ENCODE assay signal across 19 cellular contexts in the genomic region with DNA sequence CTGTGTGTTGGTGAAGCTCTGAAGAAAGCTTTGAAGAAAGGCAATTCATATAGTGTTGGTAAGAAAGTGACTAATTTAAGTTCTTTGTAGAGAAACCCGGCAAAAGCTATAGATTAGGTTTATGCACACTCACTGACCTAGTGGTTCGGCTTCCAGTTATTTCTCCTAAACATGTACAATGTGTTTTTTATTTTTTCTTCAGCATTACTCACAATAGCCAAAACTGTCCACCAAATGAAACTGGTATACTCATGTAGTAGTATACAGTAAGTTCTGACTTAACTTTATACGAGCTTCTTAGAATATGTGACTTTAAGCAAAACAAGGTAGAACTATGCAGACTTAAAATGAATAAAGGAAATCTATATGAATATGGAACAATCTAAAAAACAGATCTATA. TPM values are rescaled to one million over a fixed set of nuclear protein-coding genes. Genes with fewer than 3 reads are reported as not detected.
DNase-seq lines count a peak whose midpoint lies in the region; ATAC-seq and TF ChIP-seq lines count a peak whose summit lies in the region.
"Had no signal": no experiment of that assay in that cellular context is flagged by ENCODE, and none has a peak within 500 bp of the region (broad histone marks: within the 10 kb centered on the region; RNA-seq: fewer than 3 reads in every experiment).

No MANE protein-coding gene starts in this region.

- POLR2A ChIA-PET in activated CD4-positive, alpha-beta T cell treated with anti-CD3 and anti-CD28 coated beads for 36 hours (lab: Charles Lee), result no interaction called here
- POLR2A ChIA-PET in CD8-positive, alpha-beta T cell (lab: Charles Lee), result interaction anchor here (1.7 kb wide), 1 partner anchor 45 kb away, joined by 6 read pairs; a partner anchor contains a TSS
- POLR2A ChIA-PET in A673 (lab: Charles Lee; ENCODE audit: low non-redundant PET), result no interaction called here

- no peaks in the 10 kb centered on the region for H3K27me3 Mint-ChIP-seq in activated CD4-positive, alpha-beta T cell treated with anti-CD3 and anti-CD28 coated beads for 36 hours
- H3K27me3 Mint-ChIP-seq in CD8-positive, alpha-beta T cell (ENCODE audit: low read depth), result no peaks in the 10 kb centered on the region
- H3K27me3 Mint-ChIP-seq: CD4-positive, alpha-beta T cell had no signal

- no peaks in the 10 kb centered on the region for H3K27me3 ChIP-seq in CD8-positive, alpha-beta T cell (ENCODE audit: insufficient read depth, low read length)
- no peaks in the 10 kb centered on the region for H3K27me3 ChIP-seq in A673 (replicated peaks; ENCODE audit: insufficient read depth, low read depth, low read length, poor library complexity)
- H3K27me3 ChIP-seq: BE2C; BLaER1 treated with 17β-estradiol and CSF1 and Interleukin-3, amounts not matched to agents 10 nM and 100 nM had no signal

- no peak overlapping the region for H3K27ac Mint-ChIP-seq in activated CD4-positive, alpha-beta T cell treated with anti-CD3 and anti-CD28 coated beads for 36 hours
- H3K27ac Mint-ChIP-seq in CD8-positive, alpha-beta T cell, result peak overlapping the region; percentile 7
- H3K27ac Mint-ChIP-seq: CD4-positive, alpha-beta T cell had no signal

- TF ChIP-seq CTCF in CD8-positive, alpha-beta T cell (IDR thresholded peaks at IDR 0.05), result no peak
- no peak for TF ChIP-seq CTCF in A673 (conservative IDR thresholded peaks at IDR 0.05; ENCODE audit: low read depth, low read length)

- CTCF ChIA-PET in activated CD4-positive, alpha-beta T cell treated with anti-CD3 and anti-CD28 coated beads for 36 hours (lab: Charles Lee), result interaction anchor here (0.7 to 2.3 kb wide), 4 partner anchors 8 to 40 kb away, joined by 3 to 6 read pairs (median 3); no protein-coding TSS in a partner anchor
- CTCF ChIA-PET in CD8-positive, alpha-beta T cell (lab: Charles Lee), result no interaction called here
- CTCF ChIA-PET in A673 (lab: Charles Lee), result no interaction called here

- H3K27ac ChIP-seq in CD8-positive, alpha-beta T cell (ENCODE audit: low read depth, low read length), result no peak overlapping the region
- 0 out of 2 replicates have a peak overlapping the region, but pooled peaks have one; percentile 26 for H3K27ac ChIP-seq in SK-N-MC
- no peak overlapping the region for H3K27ac ChIP-seq in A673 (ENCODE audit: low read depth, low read length, poor library complexity, severe bottlenecking)
- H3K27ac ChIP-seq: 22Rv1; BLaER1 treated with 17β-estradiol and CSF1 and Interleukin-3, amounts not matched to agents 10 nM and 100 nM; GM23248 had no signal

- H3K9ac ChIP-seq in SK-N-MC (ENCODE audit: insufficient read length), result no peak overlapping the region
- H3K9ac ChIP-seq: BLaER1 treated with 17β-estradiol and CSF1 and Interleukin-3, amounts not matched to agents 10 nM and 100 nM; GM23248 had no signal

- no peaks in the 10 kb centered on the region for H3K9me3 ChIP-seq in CD8-positive, alpha-beta T cell (ENCODE audit: low read length)
- H3K9me3 ChIP-seq in SK-N-MC (ENCODE audit: low read depth, low read length) (peaks cover 11% of the 10 kb centered on the region; the same call in 1 of the 2 replicates), A673 (ENCODE audit: low read depth, low read length, poor library complexity, severe bottlenecking) (peaks cover 9% of the 10 kb centered on the region)
- H3K9me3 ChIP-seq: BE2C had no signal

- H3K9me3 Mint-ChIP-seq in activated CD4-positive, alpha-beta T cell treated with anti-CD3 and anti-CD28 coated beads for 36 hours (ENCODE audit: low read depth), result peaks cover 3% of the 10 kb centered on the region
- H3K9me3 Mint-ChIP-seq in CD8-positive, alpha-beta T cell, result peaks cover 10% of the 10 kb centered on the region

- H3K36me3 Mint-ChIP-seq in activated CD4-positive, alpha-beta T cell treated with anti-CD3 and anti-CD28 coated beads for 36 hours (ENCODE audit: low read depth), result peaks cover 59% of the 10 kb centered on the region
- peaks cover 77% of the 10 kb centered on the region for H3K36me3 Mint-ChIP-seq in CD8-positive, alpha-beta T cell

- no peaks in the 10 kb centered on the region for H3K4me1 ChIP-seq in CD8-positive, alpha-beta T cell (ENCODE audit: insufficient read depth, low read length)
- H3K4me1 ChIP-seq in A673 (ENCODE audit: insufficient read depth, low read length, poor library complexity, severe bottlenecking), result no peaks in the 10 kb centered on the region
- H3K4me1 ChIP-seq: BE2C; BLaER1 treated with 17β-estradiol and CSF1 and Interleukin-3, amounts not matched to agents 10 nM and 100 nM had no signal

- BruUV-seq in A673 (replicated peaks; lab: Mats Ljungman, UMichigan), result no TSS peak

- H3K4me3 Mint-ChIP-seq in activated CD4-positive, alpha-beta T cell treated with anti-CD3 and anti-CD28 coated beads for 36 hours, result no peak overlapping the region
- no peak overlapping the region for H3K4me3 Mint-ChIP-seq in CD8-positive, alpha-beta T cell
- H3K4me3 Mint-ChIP-seq: CD14-positive monocyte; CD4-positive, alpha-beta T cell had no signal

- H3K36me3 ChIP-seq in CD8-positive, alpha-beta T cell (ENCODE audit: insufficient read depth, low read length), result peaks cover 36% of the 10 kb centered on the region
- H3K36me3 ChIP-seq in SK-N-MC (ENCODE audit: insufficient read depth, low read length) (peaks cover 72% of the 10 kb centered on the region), A673 (ENCODE audit: insufficient read depth, low read length, poor library complexity, severe bottlenecking) (peaks cover 43% of the 10 kb centered on the region)

- no peak overlapping the region for H3K4me3 ChIP-seq in CD8-positive, alpha-beta T cell (ENCODE audit: low read depth, low read length)
- no peak overlapping the region; the same call in 1 of the 2 replicates for H3K4me3 ChIP-seq in SK-N-MC
- no peak overlapping the region for H3K4me3 ChIP-seq in A673 (ENCODE audit: low read depth, low read length, poor library complexity, severe bottlenecking)
- H3K4me3 ChIP-seq: BLaER1 treated with 17β-estradiol and CSF1 and Interleukin-3, amounts not matched to agents 10 nM and 100 nM; GM23248 had no signal

- peaks cover 12% of the 10 kb centered on the region for H3K4me1 Mint-ChIP-seq in activated CD4-positive, alpha-beta T cell treated with anti-CD3 and anti-CD28 coated beads for 36 hours
- H3K4me1 Mint-ChIP-seq in CD8-positive, alpha-beta T cell (ENCODE audit: low read depth), result peaks cover 48% of the 10 kb centered on the region
- H3K4me1 Mint-ChIP-seq: CD14-positive monocyte had no signal

- DNase-seq in activated CD4-positive, alpha-beta T cell treated with anti-CD3 and anti-CD28 coated beads for 36 hours, result no peak
- DNase-seq in activated CD4-positive, alpha-beta T cell treated with anti-CD3 and anti-CD28 coated beads for 48 hours, result no peak
- no peak for DNase-seq in CD8-positive, alpha-beta T cell
- DNase-seq in SK-N-MC (ENCODE audit: low read depth, low spot score), result no peak
- no peak for DNase-seq in A673 (ENCODE audit: low spot score)
- no peak for DNase-seq in UCSD-AML1 (lab: John Stamatoyannopoulos, UW; ENCODE audit: unreplicated experiment)
- DNase-seq: ACHN; AML-193; BE2C; Calu3; CD4-positive, alpha-beta T cell; COR-L47; DMS53; DMS79 treated with DMSO at 0.1 percent for 48 hours; H7 had no signal

- peak; percentile 26 for ATAC-seq in activated CD4-positive, alpha-beta T cell treated with anti-CD3 and anti-CD28 coated beads for 36 hours
- no peak for ATAC-seq in CD8-positive, alpha-beta T cell

- intact Hi-C loops in activated CD4-positive, alpha-beta T cell treated with anti-CD3 and anti-CD28 coated beads for 36 hours (cut with DNase I, micrococcal nuclease), result loop anchor here in 1 of 2 experiments (1.0 kb wide), 1 partner anchor 30 kb away; no protein-coding TSS in a partner anchor
- intact Hi-C loops in CD8-positive, alpha-beta T cell (cut with DNase I, micrococcal nuclease), result no loop called here
- intact Hi-C loops in A673 (cut with micrococcal nuclease; ENCODE audit: unreplicated experiment), result no loop called here

RNA-seq across cellular contexts. Expression of a gene that starts 44.8 kb away (rescaled TPM):
- total RNA-seq in activated CD4-positive, alpha-beta T cell treated with anti-CD3 and anti-CD28 coated beads for 36 hours, result 10 to 100 TPM; 51.8 to 56.4 TPM
- total RNA-seq in CD8-positive, alpha-beta T cell, result 10 to 100 TPM; 89.3 to 94.4 TPM
- total RNA-seq in A673 (2021), result 47.3 and 55.2 TPM in 2 replicates
